ENCODE assay signal across 8 cellular contexts in genomic region chr12:53231859-53232640, GRCh38. TPM values are rescaled to one million over a fixed set of nuclear protein-coding genes. Genes with fewer than 3 reads are reported as not detected.
DNase-seq lines count a peak whose midpoint lies in the region; ATAC-seq and TF ChIP-seq lines count a peak whose summit lies in the region.

RARG (minus strand) TSS chr12:53232209; CDS start chr12:53227545, 4,664 bp downstream.

- no peaks in the 10 kb centered on the region for H4K20me1 ChIP-seq in GM23338 (replicated peaks; ENCODE audit: insufficient read depth)
- no peaks in the 10 kb centered on the region for H4K20me1 ChIP-seq in SK-N-SH (ENCODE audit: insufficient read depth)

- no peaks in the 10 kb centered on the region for H3K9me3 Mint-ChIP-seq in GM23338
- no peaks in the 10 kb centered on the region for H3K9me3 Mint-ChIP-seq in activated naive CD8-positive, alpha-beta T cell treated with anti-CD3 and anti-CD28 coated beads, Interleukin-2, amount 50 U/mL, for 24 hours

- DNase-seq in A172 (ENCODE audit: low spot score) (peak; percentile 71), GM23338 (ENCODE audit: low spot score) (peak; percentile 77), SK-N-SH (peak; percentile 93), cardiac muscle cell (ENCODE audit: low read depth in 1 of 2, low spot score in 1 of 2) (peak in 1 of 2 donors; percentile 56), prostate gland (ENCODE audit: low spot score) (peak; percentile 66), inferior parietal cortex (ENCODE audit: extremely low spot score) (no peak)
- DNase-seq in activated naive CD8-positive, alpha-beta T cell treated with anti-CD3 and anti-CD28 coated beads, Interleukin-2, amount 50 U/mL, for 24 hours: peak; percentile 71

- peak; percentile 26 for ATAC-seq in GM23338
- ATAC-seq in activated naive CD8-positive, alpha-beta T cell treated with anti-CD3 and anti-CD28 coated beads, Interleukin-2, amount 50 U/mL, for 24 hours: peak; percentile 77
- ATAC-seq in HG03196 (IDR thresholded peaks at IDR 0.05; ENCODE audit: unreplicated experiment): no peak

- POLR2A ChIA-PET in SK-N-SH (lab: Yijun Ruan, JAX): no interaction called here

- H3K27me3 Mint-ChIP-seq in GM23338 (ENCODE audit: insufficient read depth, low read depth, poor library complexity): peaks cover 22% of the 10 kb centered on the region
- peaks cover 2% of the 10 kb centered on the region for H3K27me3 Mint-ChIP-seq in activated naive CD8-positive, alpha-beta T cell treated with anti-CD3 and anti-CD28 coated beads, Interleukin-2, amount 50 U/mL, for 24 hours

- intact Hi-C loops in prostate gland (cut with DNase I): no loop called here

- peak; percentile 63 for TF ChIP-seq POLR2A in prostate gland (IDR thresholded peaks at IDR 0.05)

- TF ChIP-seq RAD21 in SK-N-SH (IDR thresholded peaks at IDR 0.05; ENCODE audit: low read length): 0 out of 2 replicates have a peak, but pooled peaks have one; percentile 7

- TF ChIP-seq CTCF in GM23338 (conservative IDR thresholded peaks at IDR 0.05; ENCODE audit: low read depth in 2 of 2): no peak; a peak in 1 of 4 replicates
- 0 out of 2 replicates have a peak, but pooled peaks have one; percentile 9 for TF ChIP-seq CTCF in SK-N-SH (IDR thresholded peaks at IDR 0.05)
- TF ChIP-seq CTCF in cardiac muscle cell (IDR thresholded peaks at IDR 0.05; ENCODE audit: low read depth, low read length): no peak
- TF ChIP-seq CTCF in prostate gland (IDR thresholded peaks at IDR 0.05): peak in 1 of 4 experiments; percentile 35

- 0% methylated on average over 28 of the region's 51 CpGs for WGBS in SK-N-SH (ENCODE audit: low lambda C conversion rate)
- 1% methylated on average over 38 of the region's 51 CpGs for WGBS in prostate gland

- no peaks in the 10 kb centered on the region for H3K9me2 ChIP-seq in GM23338 (ENCODE audit: insufficient read depth)
- no peaks in the 10 kb centered on the region for H3K9me2 ChIP-seq in SK-N-SH

- H3K79me2 ChIP-seq in GM23338 (replicated peaks; ENCODE audit: insufficient read depth) (peaks cover 4% of the 10 kb centered on the region; the same call in 1 of the 2 replicates), SK-N-SH (ENCODE audit: insufficient read depth) (peaks cover 5% of the 10 kb centered on the region; the same call in 1 of the 2 replicates)

- H3K4me1 ChIP-seq in GM23338 (ENCODE audit: insufficient read depth) (peaks cover 68% of the 10 kb centered on the region), SK-N-SH (ENCODE audit: control insufficient read depth in 1 of 2, insufficient read depth in 2 of 2, low read depth in 1 of 2, low read length in 1 of 2) (peaks cover 33 to 52% of the 10 kb centered on the region in 2 experiments; a peak in 3 of 4 replicates), cardiac muscle cell (ENCODE audit: low read depth) (peaks cover 25% of the 10 kb centered on the region), prostate gland (replicated peaks) (peaks cover 10% of the 10 kb centered on the region)

- peaks cover 2% of the 10 kb centered on the region for H3K36me3 Mint-ChIP-seq in GM23338 (ENCODE audit: low read depth)
- H3K36me3 Mint-ChIP-seq in activated naive CD8-positive, alpha-beta T cell treated with anti-CD3 and anti-CD28 coated beads, Interleukin-2, amount 50 U/mL, for 24 hours (ENCODE audit: low read depth): peaks cover 1% of the 10 kb centered on the region

- CTCF ChIA-PET in SK-N-SH (lab: Yijun Ruan, JAX): interaction anchor here (1.2 to 4.5 kb wide), 4 partner anchors 9 to 21 kb away, joined by 4 to 19 read pairs (median 4); no protein-coding TSS in a partner anchor

- H3F3A ChIP-seq in GM23338 (replicated peaks; ENCODE audit: low read depth): peaks cover 15% of the 10 kb centered on the region; the same call in 1 of the 2 replicates
- H3F3A ChIP-seq in SK-N-SH (replicated peaks; ENCODE audit: insufficient read depth): peaks cover 8% of the 10 kb centered on the region

- peak within 1 kb of the TSS; percentile 87 for H2AFZ ChIP-seq in GM23338
- peak within 1 kb of the TSS; percentile 72 for H2AFZ ChIP-seq in SK-N-SH (ENCODE audit: low read depth)

- peak within 1 kb of the TSS; percentile 59; the same call in 1 of the 2 replicates for H3K27ac Mint-ChIP-seq in GM23338
- H3K27ac Mint-ChIP-seq in activated naive CD8-positive, alpha-beta T cell treated with anti-CD3 and anti-CD28 coated beads, Interleukin-2, amount 50 U/mL, for 24 hours: peak within 1 kb of the TSS; percentile 78

- H3K4me2 ChIP-seq in GM23338: peak within 1 kb of the TSS; percentile 93
- H3K4me2 ChIP-seq in SK-N-SH: peak within 1 kb of the TSS; percentile 91

- H3K9me3 ChIP-seq in SK-N-SH (no peaks in the 10 kb centered on the region), cardiac muscle cell (ENCODE audit: low read depth) (no peaks in the 10 kb centered on the region), prostate gland (no peaks in the 10 kb centered on the region)

- no peak for TF ChIP-seq EP300 in SK-N-SH (IDR thresholded peaks at IDR 0.05; ENCODE audit: borderline replicate concordance in 1 of 2, low read depth in 1 of 2, low read length in 1 of 2)

- H3K27me3 ChIP-seq in GM23338 (ENCODE audit: insufficient read depth) (no peaks in the 10 kb centered on the region), SK-N-SH (ENCODE audit: insufficient read depth) (no peaks in the 10 kb centered on the region), cardiac muscle cell (no peaks in the 10 kb centered on the region), prostate gland (replicated peaks; ENCODE audit: insufficient read depth) (no peaks in the 10 kb centered on the region)

- H3K4me1 Mint-ChIP-seq in GM23338: peaks cover 69% of the 10 kb centered on the region
- peaks cover 82% of the 10 kb centered on the region for H3K4me1 Mint-ChIP-seq in activated naive CD8-positive, alpha-beta T cell treated with anti-CD3 and anti-CD28 coated beads, Interleukin-2, amount 50 U/mL, for 24 hours

- no peaks in the 10 kb centered on the region for H3K36me3 ChIP-seq in GM23338 (ENCODE audit: insufficient read depth)
- peaks cover 0 to 8% of the 10 kb centered on the region in 2 experiments for H3K36me3 ChIP-seq in SK-N-SH (replicated peaks in 1 of 2; ENCODE audit: control insufficient read depth in 1 of 2, insufficient read depth in 2 of 2, low read length in 1 of 2)
- no peaks in the 10 kb centered on the region for H3K36me3 ChIP-seq in cardiac muscle cell
- H3K36me3 ChIP-seq in prostate gland: no peaks in the 10 kb centered on the region

- peak within 1 kb of the TSS; percentile 74; the same call in 1 of the 2 replicates for H3K27ac ChIP-seq in GM23338 (ENCODE audit: low read depth)
- peak within 1 kb of the TSS; percentile 50 to 85 for H3K27ac ChIP-seq in SK-N-SH (ENCODE audit: low read depth in 2 of 2, low read length in 1 of 2)
- H3K27ac ChIP-seq in cardiac muscle cell: peak within 1 kb of the TSS; percentile 43
- H3K27ac ChIP-seq in prostate gland: peak within 1 kb of the TSS; percentile 83 to 89

- peak within 1 kb of the TSS; percentile 84 for H3K4me3 ChIP-seq in GM23338
- peak within 1 kb of the TSS; percentile 75 to 81 for H3K4me3 ChIP-seq in SK-N-SH (ENCODE audit: low read depth in 2 of 2, low read length in 1 of 2)
- H3K4me3 ChIP-seq in cardiac muscle cell: peak within 1 kb of the TSS; percentile 37
- H3K4me3 ChIP-seq in prostate gland: peak within 1 kb of the TSS; percentile 56 to 57

- H3K4me3 Mint-ChIP-seq in GM23338: peak within 1 kb of the TSS; percentile 82
- H3K4me3 Mint-ChIP-seq in activated naive CD8-positive, alpha-beta T cell treated with anti-CD3 and anti-CD28 coated beads, Interleukin-2, amount 50 U/mL, for 24 hours: peak within 1 kb of the TSS; percentile 83

- peak within 1 kb of the TSS; percentile 76 for H3K9ac ChIP-seq in SK-N-SH

TF ChIP-seq in GM23338, 12 proteins besides CTCF, POLR2A, EP300 and RAD21:
- TF ChIP-seq POLR2AphosphoS5 (IDR thresholded peaks at IDR 0.05; ENCODE audit: low read depth) (0 out of 2 replicates have a peak, but pooled peaks have one; percentile 23), NANOG (IDR thresholded peaks at IDR 0.05; ENCODE audit: borderline replicate concordance) (no peak), JUNB (IDR thresholded peaks at IDR 0.05; ENCODE audit: unreplicated experiment) (no peak)

TF ChIP-seq in SK-N-SH, 30 proteins besides CTCF, POLR2A, EP300 and RAD21:
- peak; percentile 78 for TF ChIP-seq USF1 (IDR thresholded peaks at IDR 0.05; ENCODE audit: borderline replicate concordance, low read depth)
- TF ChIP-seq CHD2 (IDR thresholded peaks at IDR 0.05; ENCODE audit: low read length, partially characterized antibody): peak; percentile 33
- no peak for TF ChIP-seq FOXM1 (IDR thresholded peaks at IDR 0.05; ENCODE audit: low read depth)
TF ChIP-seq in SK-N-SH: peak in this region for 2.

RNA-seq across cellular contexts. Expression of gene RARG, which starts in this region (rescaled TPM):
- 19.2 and 25.0 TPM in 2 replicates for total RNA-seq in A172 (2014; rRNA removed; shearing (Covaris generic))
- total RNA-seq in GM23338 (2014; rRNA removed; shearing (Covaris generic)): 39.3 and 50.2 TPM in 2 replicates
- polyA plus RNA-seq in GM23338 (2016; fragmentation: Nextera tagmentation; extraction: Ambion mirVana): 16.4 and 18.5 TPM in 2 replicates
- polyA plus RNA-seq in SK-N-SH (2012; rRNA removed): 35.0 and 36.6 TPM in 2 replicates
- 20.6 and 30.6 TPM in 2 replicates for polyA plus RNA-seq in SK-N-SH (2012; cell fraction: cytosol; rRNA removed)
- 67.2 and 75.5 TPM in 2 replicates for polyA plus RNA-seq in SK-N-SH (2012; cell fraction: nucleus; rRNA removed)
- 15.5 and 30.4 TPM in 2 replicates for total RNA-seq in cardiac muscle cell
- polyA plus RNA-seq in cardiac muscle cell: 13.0 and 19.2 TPM in 2 replicates
- total RNA-seq in prostate gland: 10 to 100 TPM; 28.9 to 30.4 TPM
